In genomic region chr17:55286681-55287589, GRCh38 we compare ENCODE assay signal across 1 cellular context.
TF ChIP-seq lines count a peak whose summit lies in the region.

No MANE protein-coding gene starts in this region.

TF ChIP-seq in HepG2, 621 proteins besides CTCF, POLR2A, EP300 and RAD21 (continued from another document and continues in another):
- TF ChIP-seq ZBTB10 (CRISPR knock-in tag; IDR thresholded peaks at IDR 0.05; ENCODE audit: borderline replicate concordance): peak; percentile 86; the same call in 1 of the 2 replicates
- TF ChIP-seq ZBTB7B (CRISPR knock-in tag; IDR thresholded peaks at IDR 0.05): peak; percentile 97
- TF ChIP-seq TAF1 (CRISPR knock-in tag; IDR thresholded peaks at IDR 0.05): peak; percentile 48; the same call in 1 of the 2 replicates
- TF ChIP-seq BRF2 (CRISPR knock-in tag; IDR thresholded peaks at IDR 0.05): peak; percentile 93
- TF ChIP-seq IRF1 (CRISPR knock-in tag; IDR thresholded peaks at IDR 0.05; ENCODE audit: low read depth): no peak
- peak; percentile 20; the same call in 1 of the 2 replicates for TF ChIP-seq ZNF724P (CRISPR knock-in tag; IDR thresholded peaks at IDR 0.05; ENCODE audit: borderline replicate concordance)
- TF ChIP-seq ZNF569 (CRISPR knock-in tag; IDR thresholded peaks at IDR 0.05; ENCODE audit: borderline replicate concordance): no peak
- TF ChIP-seq ZNF646 (CRISPR knock-in tag; IDR thresholded peaks at IDR 0.05): no peak
- no peak for TF ChIP-seq ZNF510 (CRISPR knock-in tag; IDR thresholded peaks at IDR 0.05; ENCODE audit: low read depth)
- peak; percentile 82 for TF ChIP-seq ZNF746 (CRISPR knock-in tag; IDR thresholded peaks at IDR 0.05)
- TF ChIP-seq ZNF574 (CRISPR knock-in tag; IDR thresholded peaks at IDR 0.05): peak; percentile 65; the same call in 1 of the 2 replicates
- TF ChIP-seq ZNF652 (CRISPR knock-in tag; IDR thresholded peaks at IDR 0.05; ENCODE audit: borderline replicate concordance, low read depth): peak; percentile 50; the same call in 1 of the 2 replicates
- TF ChIP-seq JUNB (CRISPR knock-in tag; IDR thresholded peaks at IDR 0.05; ENCODE audit: borderline replicate concordance): peak; percentile 99
- TF ChIP-seq ZSCAN5A (CRISPR knock-in tag; IDR thresholded peaks at IDR 0.05; ENCODE audit: borderline replicate concordance): peak; percentile 79
- TF ChIP-seq TEAD2 (CRISPR knock-in tag; IDR thresholded peaks at IDR 0.05): peak; percentile 87; the same call in 1 of the 2 replicates
- TF ChIP-seq PAXIP1 (CRISPR knock-in tag; conservative IDR thresholded peaks at IDR 0.05): peak; percentile 96
- peak; percentile 63; the same call in 1 of the 2 replicates for TF ChIP-seq KMT2B (CRISPR knock-in tag; IDR thresholded peaks at IDR 0.05)
- peak; percentile 81 for TF ChIP-seq ARID2 (CRISPR knock-in tag; IDR thresholded peaks at IDR 0.05; ENCODE audit: borderline replicate concordance)
- TF ChIP-seq SIN3B (IDR thresholded peaks at IDR 0.05; ENCODE audit: low read length): no peak
- peak; percentile 88 for TF ChIP-seq KAT8 (CRISPR knock-in tag; IDR thresholded peaks at IDR 0.05)
- 0 out of 2 replicates have a peak, but pooled peaks have one; percentile 41 for TF ChIP-seq ZNF644 (CRISPR knock-in tag; IDR thresholded peaks at IDR 0.05; ENCODE audit: low read depth)
- TF ChIP-seq ZBTB33 (CRISPR knock-in tag; IDR thresholded peaks at IDR 0.05): peak; percentile 36; the same call in 1 of the 2 replicates
- peak; percentile 98 for TF ChIP-seq CEBPG (CRISPR knock-in tag; IDR thresholded peaks at IDR 0.05)
- TF ChIP-seq PRMT3 (CRISPR knock-in tag; IDR thresholded peaks at IDR 0.05; ENCODE audit: borderline replicate concordance, low read depth): no peak
- TF ChIP-seq RNF2 (conservative IDR thresholded peaks at IDR 0.05; ENCODE audit: low read depth): peak; percentile 58; the same call in 1 of the 2 replicates
- TF ChIP-seq SAFB2 (CRISPR knock-in tag; IDR thresholded peaks at IDR 0.05; ENCODE audit: borderline replicate concordance, low read depth): no peak
- peak in 1 of 2 experiments; percentile 96; a peak in 2 of 4 replicates for TF ChIP-seq KLF16 (CRISPR knock-in tag; IDR thresholded peaks at IDR 0.05)
- TF ChIP-seq ZNF280B (CRISPR knock-in tag; IDR thresholded peaks at IDR 0.05; ENCODE audit: borderline replicate concordance): no peak
